8 cellular contexts compared by ENCODE assay signal in genomic region chr11:127003260-127003981, GRCh38. TPM values are rescaled to one million over a fixed set of nuclear protein-coding genes. Genes with fewer than 3 reads are reported as not detected.
A peak's percentile ranks its signal among the peaks of the same experiment; 100 is the strongest.
DNase-seq lines count a peak whose midpoint lies in the region; ATAC-seq and TF ChIP-seq lines count a peak whose summit lies in the region.

No MANE protein-coding gene starts in this region.

- intact Hi-C loops in breast epithelium (cut with DNase I; ENCODE audit: low total_unique reads), result no loop called here

- H3K27ac ChIP-seq in breast epithelium, result no peak overlapping the region
- H3K27ac ChIP-seq in liver (ENCODE audit: low read depth in 1 of 2, low read length in 2 of 2), result no peak overlapping the region

- H3K9ac ChIP-seq in liver (ENCODE audit: low read depth in 1 of 2, low read length in 2 of 2), result no peak overlapping the region

- POLR2A ChIA-PET in GM10248 (lab: Yijun Ruan, JAX), result no interaction called here

- TF ChIP-seq POLR2A in breast epithelium (IDR thresholded peaks at IDR 0.05), result no peak

- 5% methylated on average over 62 of the region's 62 CpGs for WGBS in liver

- ATAC-seq in GM21529 (IDR thresholded peaks at IDR 0.05; ENCODE audit: unreplicated experiment), result no peak
- no peak for ATAC-seq in GM18867 (IDR thresholded peaks at IDR 0.05; ENCODE audit: unreplicated experiment)

- peak overlapping the region; percentile 4 to 53 (median 25) for H3K4me3 ChIP-seq in breast epithelium
- peak overlapping the region in 1 of 3 donors; percentile 40 for H3K4me3 ChIP-seq in liver (ENCODE audit: low read depth in 1 of 3, low read length in 3 of 3)

- TF ChIP-seq CTCF in GM10248 (IDR thresholded peaks at IDR 0.05; ENCODE audit: control extremely low read depth, extremely low read depth, low read depth, missing control alignments) (no peak), breast epithelium (IDR thresholded peaks at IDR 0.05) (no peak), liver (IDR thresholded peaks at IDR 0.05; ENCODE audit: low read depth, low read length, missing input control) (peak; percentile 29)

- peak; percentile 44 to 50 for TF ChIP-seq RAD21 in liver (IDR thresholded peaks at IDR 0.05)

- no peaks in the 10 kb centered on the region for H3K9me3 ChIP-seq in breast epithelium
- H3K9me3 ChIP-seq in liver (ENCODE audit: control insufficient read depth in 4 of 4, low read length in 3 of 4), result no peaks in the 10 kb centered on the region

- peak; percentile 29 for DNase-seq in GM10248 (ENCODE audit: extremely low spot score)
- peak; percentile 24 for DNase-seq in NCI-H1694 (lab: John Stamatoyannopoulos, UW)
- DNase-seq in breast epithelium (ENCODE audit: low spot score in 2 of 2), result no peak
- DNase-seq in T-helper 9 cell, result no peak
- DNase-seq in NCI-H446 treated with DMSO at 0.1 percent for 48 hours (lab: John Stamatoyannopoulos, UW), result no peak

- H3K36me3 ChIP-seq in breast epithelium, result no peaks in the 10 kb centered on the region
- H3K36me3 ChIP-seq in liver (ENCODE audit: control insufficient read depth in 4 of 4, insufficient read depth in 3 of 4, low read depth in 1 of 4, low read length in 3 of 4), result no peaks in the 10 kb centered on the region

- H3K27me3 ChIP-seq in breast epithelium (peaks cover 6 to 59% of the 10 kb centered on the region in 2 donors), liver (ENCODE audit: control insufficient read depth in 4 of 4, insufficient read depth in 4 of 4, low read length in 3 of 4) (peaks cover 0 to 24% (median 13%) of the 10 kb centered on the region in 4 donors)

- H3K4me1 ChIP-seq in breast epithelium (no peaks in the 10 kb centered on the region), liver (ENCODE audit: control insufficient read depth in 4 of 4, insufficient read depth in 4 of 4, low read length in 3 of 4) (peaks cover 6 to 22% (median 11%) of the 10 kb centered on the region in 4 donors)

- CTCF ChIA-PET in GM10248 (lab: Yijun Ruan, JAX), result interaction anchor here (1.0 to 1.4 kb wide), 2 partner anchors 9 to 13 kb away, joined by 3 to 5 read pairs; no protein-coding TSS in a partner anchor

TF ChIP-seq in liver, 16 proteins besides CTCF, POLR2A, EP300 and RAD21:
- TF ChIP-seq YY1 (IDR thresholded peaks at IDR 0.05) (no peak), NR2F2 (IDR thresholded peaks at IDR 0.05) (no peak), EGR1 (IDR thresholded peaks at IDR 0.05; ENCODE audit: low read depth in 2 of 2) (no peak)

RNA-seq across cellular contexts. Expression of gene KIRREL3, which starts 2.9 kb away (rescaled TPM):
- total RNA-seq in breast epithelium (under 1 TPM in 2 of 3 donors, not detected in 1; 0.32 to 0.33 TPM), liver (under 1 TPM in 1 of 2 donors, not detected in 1; 0.08 TPM)
- under 1 TPM; 0.03 to 0.29 TPM for polyA plus RNA-seq in liver

Comparison
In these comparisons a context has a peak if more than half of its experiments do, and no peak if none do; other contexts are left out.
1. DNase-seq: peak in GM10248 (single experiment) and NCI-H1694 (single experiment); none in breast epithelium (0 of 2), T-helper 9 cell (single experiment) and NCI-H446 treated with DMSO at 0.1 percent for 48 hours (single experiment).